ENCODE assay signal across 8 cellular contexts in the genomic region with DNA sequence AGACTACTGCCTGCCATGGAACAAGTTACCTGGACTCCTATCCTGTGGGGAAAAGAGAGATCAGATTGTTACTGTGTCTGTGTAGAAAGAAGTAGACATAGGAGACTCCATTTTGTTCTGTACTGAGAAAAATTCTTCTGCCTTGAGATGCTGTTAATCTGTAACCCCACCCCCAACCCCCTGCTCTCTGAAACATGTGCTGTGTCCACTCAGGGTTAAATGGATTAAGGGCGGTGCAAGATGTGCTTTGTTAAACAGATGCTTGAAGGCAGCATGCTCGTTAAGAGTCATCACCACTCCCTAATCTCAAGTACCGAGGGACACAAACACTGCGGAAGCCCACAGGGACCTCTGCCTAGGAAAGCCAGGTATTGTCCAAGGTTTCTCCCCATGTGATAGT. TPM values are rescaled to one million over a fixed set of nuclear protein-coding genes. Genes with fewer than 3 reads are reported as not detected.
A peak's percentile ranks its signal among the peaks of the same experiment; 100 is the strongest.
DNase-seq lines count a peak whose midpoint lies in the region; ATAC-seq and TF ChIP-seq lines count a peak whose summit lies in the region.
"Not testable (repeated sequence)": the region's sequence is repeated elsewhere in the genome, so short reads cannot be mapped to it uniquely, and the experiment has no call there.

No MANE protein-coding gene starts in this region.

- not testable (repeated sequence) for H3K27me3 ChIP-seq in BLaER1; HCT116 (ENCODE audit: insufficient read depth, low read length); NT2/D1 (ENCODE audit: insufficient read depth, insufficient read length); fibroblast of lung (ENCODE audit: control insufficient read depth, insufficient read depth, low read length); mucosa of rectum (ENCODE audit: control insufficient read depth in 2 of 2, insufficient read depth in 2 of 2, low read length in 2 of 2); skeletal muscle tissue (ENCODE audit: control insufficient read depth in 3 of 3, insufficient read depth in 3 of 3, low read length in 3 of 3)

- peak overlapping the region; percentile 89 for H3K4me3 Mint-ChIP-seq in activated CD4-positive, alpha-beta T cell treated with anti-CD3 and anti-CD28 coated beads, Interleukin-2, amount 10 ng/mL, durations not matched to agents 24 days and 14 days
- H3K4me3 Mint-ChIP-seq in activated naive CD8-positive, alpha-beta T cell treated with anti-CD3 and anti-CD28 coated beads, Interleukin-2, amount 10 ng/mL, durations not matched to agents 7 days and 5 days, result peak overlapping the region; percentile 98

- intact Hi-C loops in HCT116 (cut with micrococcal nuclease); activated CD4-positive, alpha-beta T cell treated with anti-CD3 and anti-CD28 coated beads, Interleukin-2, amount 10 ng/mL, durations not matched to agents 24 days and 14 days (cut with micrococcal nuclease): not testable (repeated sequence)

- POLR2A ChIA-PET in HCT116 (lab: Charles Lee); activated naive CD8-positive, alpha-beta T cell treated with anti-CD3 and anti-CD28 coated beads, Interleukin-2, amount 10 ng/mL, durations not matched to agents 7 days and 5 days (lab: Charles Lee): not testable (repeated sequence)

- peaks cover 25% of the 10 kb centered on the region for H3K36me3 ChIP-seq in BLaER1
- peaks cover 3 to 13% of the 10 kb centered on the region in 2 experiments; a peak in 3 of 4 replicates for H3K36me3 ChIP-seq in HCT116 (ENCODE audit: control insufficient read depth in 1 of 2, insufficient read depth in 2 of 2, low read length in 2 of 2)
- H3K36me3 ChIP-seq in NT2/D1 (ENCODE audit: insufficient read depth, insufficient read length, low read length), result peaks cover 28% of the 10 kb centered on the region
- H3K36me3 ChIP-seq in fibroblast of lung (ENCODE audit: control insufficient read depth, insufficient read depth, low read length), result not testable (repeated sequence)
- peaks cover 10 to 12% of the 10 kb centered on the region in 2 donors for H3K36me3 ChIP-seq in mucosa of rectum (ENCODE audit: control insufficient read depth in 2 of 2, insufficient read depth in 2 of 2, low read length in 2 of 2)
- H3K36me3 ChIP-seq in skeletal muscle tissue (ENCODE audit: control insufficient read depth in 3 of 3, insufficient read depth in 3 of 3, low read length in 3 of 3), result peaks cover 4 to 14% (median 9%) of the 10 kb centered on the region in 3 donors

- H3K36me3 Mint-ChIP-seq in activated CD4-positive, alpha-beta T cell treated with anti-CD3 and anti-CD28 coated beads, Interleukin-2, amount 10 ng/mL, durations not matched to agents 24 days and 14 days (ENCODE audit: low read depth), result peaks cover 31% of the 10 kb centered on the region
- H3K36me3 Mint-ChIP-seq in activated naive CD8-positive, alpha-beta T cell treated with anti-CD3 and anti-CD28 coated beads, Interleukin-2, amount 10 ng/mL, durations not matched to agents 7 days and 5 days, result not testable (repeated sequence)

- TF ChIP-seq CTCF in HCT116 (IDR thresholded peaks at IDR 0.05 in 2 of 3, conservative IDR thresholded peaks at IDR 0.05 in 1 of 3; ENCODE audit: borderline replicate concordance in 1 of 3, insufficient read depth in 1 of 3, low read depth in 2 of 3, low read length in 2 of 3); fibroblast of lung (conservative IDR thresholded peaks at IDR 0.05 in 1 of 2, IDR thresholded peaks at IDR 0.05 in 1 of 2; ENCODE audit: low read depth in 1 of 2, low read length in 2 of 2): not testable (repeated sequence)

- not testable (repeated sequence) for TF ChIP-seq RAD21 in HCT116 (IDR thresholded peaks at IDR 0.05; ENCODE audit: low read depth)

- ATAC-seq in HCT116; activated naive CD8-positive, alpha-beta T cell treated with anti-CD3 and anti-CD28 coated beads, Interleukin-2, amount 10 ng/mL, durations not matched to agents 7 days and 5 days (ENCODE audit: low read depth): not testable (repeated sequence)

- DNase-seq in HCT116 (ENCODE audit: low read depth, low spot score); NT2/D1 (ENCODE audit: low read depth, low spot score); activated CD4-positive, alpha-beta T cell treated with anti-CD3 and anti-CD28 coated beads, Interleukin-2, amount 10 ng/mL, durations not matched to agents 24 days and 14 days; activated naive CD8-positive, alpha-beta T cell treated with anti-CD3 and anti-CD28 coated beads, Interleukin-2, amount 10 ng/mL, durations not matched to agents 7 days and 5 days; fibroblast of lung (ENCODE audit: low read depth in 2 of 2): not testable (repeated sequence)

- peaks cover 42% of the 10 kb centered on the region for H3K4me1 ChIP-seq in BLaER1
- H3K4me1 ChIP-seq in HCT116 (ENCODE audit: control insufficient read depth in 1 of 2, insufficient read depth in 2 of 2, low read length in 2 of 2), result peaks cover 5 to 15% of the 10 kb centered on the region in 2 experiments; a peak in 2 of 4 replicates
- H3K4me1 ChIP-seq in NT2/D1 (ENCODE audit: insufficient read depth, insufficient read length), result peaks cover 12% of the 10 kb centered on the region
- peaks cover 10% of the 10 kb centered on the region for H3K4me1 ChIP-seq in fibroblast of lung (ENCODE audit: control insufficient read depth, extremely low read depth, insufficient read depth, low read length)
- H3K4me1 ChIP-seq in mucosa of rectum (ENCODE audit: control insufficient read depth in 2 of 2, insufficient read depth in 2 of 2, low read length in 2 of 2), result peaks cover 18 to 28% of the 10 kb centered on the region in 2 donors
- H3K4me1 ChIP-seq in skeletal muscle tissue (ENCODE audit: control insufficient read depth in 3 of 3, insufficient read depth in 3 of 3, low read length in 3 of 3), result peaks cover 20 to 35% (median 20%) of the 10 kb centered on the region in 3 donors

- H3K9me3 ChIP-seq in BLaER1; HCT116 (ENCODE audit: control insufficient read depth in 1 of 2, insufficient read depth in 1 of 2, low read depth in 1 of 2, low read length in 2 of 2); NT2/D1 (ENCODE audit: insufficient read depth, low read length); fibroblast of lung (ENCODE audit: control insufficient read depth, insufficient read depth, low read depth, low read length); mucosa of rectum (ENCODE audit: control insufficient read depth in 2 of 2, low read length in 2 of 2); skeletal muscle tissue (ENCODE audit: control insufficient read depth in 3 of 3, low read length in 3 of 3): not testable (repeated sequence)

- H3K4me2 ChIP-seq in BLaER1 (peak overlapping the region; percentile 96), HCT116 (ENCODE audit: low read length) (peak overlapping the region; percentile 93), fibroblast of lung (ENCODE audit: extremely low read depth, insufficient read depth, low read length) (peak overlapping the region; percentile 96)

- RAD21 ChIA-PET in HCT116 (lab: Charles Lee; ENCODE audit: low non-redundant PET in 1 of 2, low total read pairs in 2 of 2, uncharacterized antibody in 2 of 2, unreplicated experiment in 2 of 2), result not testable (repeated sequence)

- H3K27ac Mint-ChIP-seq in activated CD4-positive, alpha-beta T cell treated with anti-CD3 and anti-CD28 coated beads, Interleukin-2, amount 10 ng/mL, durations not matched to agents 24 days and 14 days, result peak overlapping the region; percentile 49
- H3K27ac Mint-ChIP-seq in activated naive CD8-positive, alpha-beta T cell treated with anti-CD3 and anti-CD28 coated beads, Interleukin-2, amount 10 ng/mL, durations not matched to agents 7 days and 5 days, result peak overlapping the region; percentile 61

- peak overlapping the region; percentile 100 for H3K4me3 ChIP-seq in BLaER1
- peak overlapping the region; percentile 72 to 89 for H3K4me3 ChIP-seq in HCT116 (replicated peaks in 1 of 2; ENCODE audit: low read depth in 1 of 2, low read length in 2 of 2)
- peak overlapping the region; percentile 99 for H3K4me3 ChIP-seq in NT2/D1 (ENCODE audit: insufficient read length, low read depth)
- peak overlapping the region in 1 of 4 experiments; percentile 99 for H3K4me3 ChIP-seq in fibroblast of lung (replicated peaks in 1 of 4; ENCODE audit: control extremely low read depth in 1 of 4, insufficient read depth in 1 of 4, low read depth in 3 of 4, low read length in 4 of 4)
- H3K4me3 ChIP-seq in mucosa of rectum (ENCODE audit: low read length in 2 of 2), result peak overlapping the region; percentile 97 to 98
- H3K4me3 ChIP-seq in skeletal muscle tissue (ENCODE audit: low read length in 3 of 3), result peak overlapping the region in 2 of 3 donors; percentile 92 to 100

- not testable (repeated sequence) for H3K27me3 Mint-ChIP-seq in activated CD4-positive, alpha-beta T cell treated with anti-CD3 and anti-CD28 coated beads, Interleukin-2, amount 10 ng/mL, durations not matched to agents 24 days and 14 days; activated naive CD8-positive, alpha-beta T cell treated with anti-CD3 and anti-CD28 coated beads, Interleukin-2, amount 10 ng/mL, durations not matched to agents 7 days and 5 days

- BruUV-seq in HCT116 (replicated peaks; lab: Mats Ljungman, UMichigan), result not testable (repeated sequence)

- H4K20me1 ChIP-seq in BLaER1, result peaks cover 45% of the 10 kb centered on the region
- H4K20me1 ChIP-seq in HCT116 (ENCODE audit: insufficient read depth); fibroblast of lung (ENCODE audit: control insufficient read depth, extremely low read depth, insufficient read depth, low read length): not testable (repeated sequence)

- peaks cover 38% of the 10 kb centered on the region for H3K4me1 Mint-ChIP-seq in activated CD4-positive, alpha-beta T cell treated with anti-CD3 and anti-CD28 coated beads, Interleukin-2, amount 10 ng/mL, durations not matched to agents 24 days and 14 days
- peaks cover 32% of the 10 kb centered on the region for H3K4me1 Mint-ChIP-seq in activated naive CD8-positive, alpha-beta T cell treated with anti-CD3 and anti-CD28 coated beads, Interleukin-2, amount 10 ng/mL, durations not matched to agents 7 days and 5 days

- H3K79me2 ChIP-seq in HCT116 (ENCODE audit: insufficient read depth, low read length), result peaks cover 54% of the 10 kb centered on the region
- H3K79me2 ChIP-seq in fibroblast of lung (ENCODE audit: control insufficient read depth, insufficient read depth, low read length), result peaks cover 45% of the 10 kb centered on the region

- H3K27ac ChIP-seq in BLaER1; HCT116 (ENCODE audit: low read depth, low read length); fibroblast of lung (ENCODE audit: insufficient read depth, low read length); skeletal muscle tissue (ENCODE audit: low read depth, low read length): not testable (repeated sequence)
- H3K27ac ChIP-seq in mucosa of rectum (ENCODE audit: low read depth in 2 of 2, low read length in 2 of 2), result peak overlapping the region in 1 of 2 donors; percentile 93

- CTCF ChIA-PET in HCT116 (lab: Charles Lee), result not testable (repeated sequence)

- peak overlapping the region; percentile 98 for H3K9ac ChIP-seq in BLaER1
- H3K9ac ChIP-seq in HCT116 (ENCODE audit: low read length), result peak overlapping the region; percentile 88; the same call in 1 of the 2 replicates
- peak overlapping the region; percentile 21 for H3K9ac ChIP-seq in NT2/D1 (ENCODE audit: insufficient read length, low read depth)
- not testable (repeated sequence) for H3K9ac ChIP-seq in fibroblast of lung (ENCODE audit: insufficient read depth, low read length); skeletal muscle tissue (ENCODE audit: low read depth in 1 of 3, low read length in 3 of 3)
- H3K9ac ChIP-seq in mucosa of rectum (ENCODE audit: low read depth in 1 of 2, low read length in 2 of 2), result peak overlapping the region in 1 of 2 donors; percentile 97

- H3K9me3 Mint-ChIP-seq in activated CD4-positive, alpha-beta T cell treated with anti-CD3 and anti-CD28 coated beads, Interleukin-2, amount 10 ng/mL, durations not matched to agents 24 days and 14 days; activated naive CD8-positive, alpha-beta T cell treated with anti-CD3 and anti-CD28 coated beads, Interleukin-2, amount 10 ng/mL, durations not matched to agents 7 days and 5 days: not testable (repeated sequence)

- not testable (repeated sequence) for TF ChIP-seq POLR2A in HCT116 (IDR thresholded peaks at IDR 0.05; ENCODE audit: borderline replicate concordance, extremely low read depth, insufficient read depth, insufficient read length)

- H2AFZ ChIP-seq in HCT116 (ENCODE audit: low read depth, low read length, poor library complexity, severe bottlenecking); fibroblast of lung (ENCODE audit: low read length): not testable (repeated sequence)

- not testable (repeated sequence) for H3K9me2 ChIP-seq in HCT116 (ENCODE audit: insufficient read depth)

RNA-seq across cellular contexts. Expression of a gene that starts 1.7 kb away (rescaled TPM):
- total RNA-seq in HCT116 (2021; ENCODE audit: unreplicated experiment), result 82.4 TPM
- polyA plus RNA-seq in HCT116 (2012), result 59.4 and 75.4 TPM in 2 replicates
- 101 and 105 TPM in 2 replicates for total RNA-seq in activated CD4-positive, alpha-beta T cell treated with anti-CD3 and anti-CD28 coated beads, Interleukin-2, amount 10 ng/mL, durations not matched to agents 24 days and 14 days
- 10 to 100 TPM; 53.0 to 55.8 TPM for total RNA-seq in activated naive CD8-positive, alpha-beta T cell treated with anti-CD3 and anti-CD28 coated beads, Interleukin-2, amount 10 ng/mL, durations not matched to agents 7 days and 5 days
- total RNA-seq in fibroblast of lung, result 55.5 and 65.2 TPM in 2 replicates
- 74.4 and 85.9 TPM in 2 replicates for polyA plus RNA-seq in fibroblast of lung
- polyA plus RNA-seq in fibroblast of lung (2012), result 76.8 and 82.1 TPM in 2 replicates
- 4.2 and 14.0 TPM in 2 replicates for polyA minus RNA-seq in fibroblast of lung (ENCODE audit: low replicate concordance)
- total RNA-seq in skeletal muscle tissue, result 30.8 TPM

RNA-seq across cellular contexts. Expression of a gene that starts 24.6 kb away (rescaled TPM):
- total RNA-seq in HCT116 (2021; ENCODE audit: unreplicated experiment), result 1.4 TPM
- polyA plus RNA-seq in HCT116 (2012), result 1.5 and 2.0 TPM in 2 replicates
- 1.7 and 1.9 TPM in 2 replicates for total RNA-seq in activated CD4-positive, alpha-beta T cell treated with anti-CD3 and anti-CD28 coated beads, Interleukin-2, amount 10 ng/mL, durations not matched to agents 24 days and 14 days
- total RNA-seq in activated naive CD8-positive, alpha-beta T cell treated with anti-CD3 and anti-CD28 coated beads, Interleukin-2, amount 10 ng/mL, durations not matched to agents 7 days and 5 days, result 1 to 10 TPM; 1.4 TPM
- total RNA-seq in fibroblast of lung, result 0.51 and 0.66 TPM in 2 replicates
- polyA plus RNA-seq in fibroblast of lung, result 1.5 and 2.0 TPM in 2 replicates
- 2.7 and 4.6 TPM in 2 replicates for polyA plus RNA-seq in fibroblast of lung (2012)
- 1.2 and 10.8 TPM in 2 replicates for polyA minus RNA-seq in fibroblast of lung (ENCODE audit: low replicate concordance)
- 1.0 TPM for total RNA-seq in skeletal muscle tissue
